In genomic region chr19:9891609-9892373, GRCh38 we compare ENCODE assay signal across 30 cellular contexts. TPM values are rescaled to one million over a fixed set of nuclear protein-coding genes. Genes with fewer than 3 reads are reported as not detected.
"Had no signal": no experiment of that assay in that cellular context is flagged by ENCODE, and none has a peak within 500 bp of the region (broad histone marks: within the 10 kb centered on the region; RNA-seq: fewer than 3 reads in every experiment).

No MANE protein-coding gene starts in this region.

- FAIRE-seq: astrocyte, TTC549 had no signal

- H3K9me3 ChIP-seq: body of pancreas, SJCRH30 had no signal

- H3K27ac ChIP-seq: body of pancreas, KMS-11, SJCRH30 had no signal

- H3K4me2 ChIP-seq: KMS-11 had no signal

- DNase-seq: activated CD4-positive, alpha-beta T cell treated with anti-CD3 and anti-CD28 coated beads for 36 hours; activated CD4-positive, alpha-beta T cell treated with anti-CD3 and anti-CD28 coated beads, Interleukin-2, amount 10 ng/mL, durations not matched to agents 7 days and 5 days; activated CD4-positive, alpha-beta T cell treated with anti-CD3 and anti-CD28 coated beads, Interleukin-2, amount 50 U/mL, for 48 hours; activated CD8-positive, alpha-beta T cell treated with anti-CD3 and anti-CD28 coated beads, Interleukin-2, amount 10 ng/mL, durations not matched to agents 7 days and 5 days; activated gamma-delta T cell; activated naive CD4-positive, alpha-beta T cell treated with Interleukin-2 at 50 U/mL for 16 hours; activated naive CD8-positive, alpha-beta T cell treated with anti-CD3 and anti-CD28 coated beads, Interleukin-2, amount 10 ng/mL, durations not matched to agents 7 days and 5 days; activated T-cell treated with anti-CD3 and anti-CD28 coated beads, Interleukin-2, amount 50 U/mL, for 24 hours; amygdala; body of pancreas; central memory CD4-positive, alpha-beta T cell; MM.1S; MV-4-11; NCI-H1092; NCI-H1436 treated with DMSO at 0.1 percent for 48 hours; NCI-H1694 treated with DMSO at 0.1 percent for 48 hours; NCI-H2029; NCI-H345; NCI-H524 treated with DMSO at 0.1 percent for 48 hours; SHP77; SJCRH30; T1000 had no signal

- H3K4me3 ChIP-seq: body of pancreas, SJCRH30, SK-N-MC had no signal

- H3K4me1 ChIP-seq: body of pancreas, SJCRH30 had no signal

- H3K27me3 ChIP-seq: body of pancreas, SJCRH30 had no signal

- H3K36me3 ChIP-seq: SJCRH30 had no signal

- H3K9ac ChIP-seq: KMS-11 had no signal

- ATAC-seq: activated CD4-positive, alpha-beta T cell treated with anti-CD3 and anti-CD28 coated beads for 36 hours; activated CD4-positive, CD25-positive, alpha-beta regulatory T cell treated with anti-CD3 and anti-CD28 coated beads, Interleukin-2, amount 50 U/mL, for 24 hours; activated CD8-positive, alpha-beta T cell treated with anti-CD3 and anti-CD28 coated beads, Interleukin-2, amount 10 ng/mL, durations not matched to agents 7 days and 5 days; body of pancreas; Panc1; WTC11 had no signal

RNA-seq across cellular contexts. Expression of gene OLFM2, which starts 44.5 kb away (rescaled TPM):
- total RNA-seq: LHCN-M2 had no signal
